20 cellular contexts compared by ENCODE assay signal in genomic region chr1:218090459-218090858, GRCh38.
DNase-seq lines count a peak whose midpoint lies in the region; ATAC-seq and TF ChIP-seq lines count a peak whose summit lies in the region.
"Had no signal": no experiment of that assay in that cellular context is flagged by ENCODE, and none has a peak within 500 bp of the region (broad histone marks: within the 10 kb centered on the region; RNA-seq: fewer than 3 reads in every experiment).

No MANE protein-coding gene starts in this region.

- H3F3A ChIP-seq in GM23338 (replicated peaks; ENCODE audit: low read depth) = no peaks in the 10 kb centered on the region

- H3K4me3 Mint-ChIP-seq in GM23338 = no peak overlapping the region
- no peak overlapping the region for H3K4me3 Mint-ChIP-seq in CD8-positive, alpha-beta T cell
- H3K4me3 Mint-ChIP-seq: CD14-positive monocyte; CD4-positive, alpha-beta memory T cell had no signal

- DNase-seq in SIG-M5 treated with dmso at 0.1 percent for 504 hours (lab: John Stamatoyannopoulos, UW; ENCODE audit: unreplicated experiment) (peak; percentile 3), SIG-M5 (lab: John Stamatoyannopoulos, UW) (no peak), GM23338 (ENCODE audit: low spot score) (no peak), glomerular visceral epithelial cell (ENCODE audit: extremely low spot score) (no peak)
- DNase-seq in CD8-positive, alpha-beta T cell = no peak
- DNase-seq: Calu3; CD4-positive, alpha-beta memory T cell; DMS79 treated with DMSO at 0.1 percent for 48 hours; GF-D8; GM23248; HCEC 1CT; Kasumi-1; KG1 had no signal

- H3K27me3 ChIP-seq in GM23338 (ENCODE audit: insufficient read depth) = no peaks in the 10 kb centered on the region
- H3K27me3 ChIP-seq in CD8-positive, alpha-beta T cell (ENCODE audit: insufficient read depth, low read length) = no peaks in the 10 kb centered on the region
- H3K27me3 ChIP-seq: BLaER1 had no signal

- CTCF ChIA-PET in CD8-positive, alpha-beta T cell (lab: Charles Lee) = no interaction called here

- H4K20me1 ChIP-seq in GM23338 (replicated peaks; ENCODE audit: insufficient read depth) = no peaks in the 10 kb centered on the region
- H4K20me1 ChIP-seq: BLaER1 had no signal

- H3K36me3 ChIP-seq in GM23338 (ENCODE audit: insufficient read depth) = no peaks in the 10 kb centered on the region
- no peaks in the 10 kb centered on the region for H3K36me3 ChIP-seq in CD8-positive, alpha-beta T cell (ENCODE audit: insufficient read depth, low read length)
- H3K36me3 ChIP-seq: BLaER1 had no signal

- no peaks in the 10 kb centered on the region for H3K27me3 Mint-ChIP-seq in GM23338 (ENCODE audit: insufficient read depth, low read depth, poor library complexity)
- H3K27me3 Mint-ChIP-seq in CD8-positive, alpha-beta T cell (ENCODE audit: low read depth) = no peaks in the 10 kb centered on the region
- H3K27me3 Mint-ChIP-seq: CD4-positive, alpha-beta memory T cell had no signal

- no peak overlapping the region for H2AFZ ChIP-seq in GM23338
- H2AFZ ChIP-seq: GM23248 had no signal

- no peaks in the 10 kb centered on the region for H3K9me3 Mint-ChIP-seq in GM23338
- no peaks in the 10 kb centered on the region for H3K9me3 Mint-ChIP-seq in CD8-positive, alpha-beta T cell

- peak; percentile 50 for ATAC-seq in GM21526 (IDR thresholded peaks at IDR 0.05; ENCODE audit: low FRiP score, unreplicated experiment)
- peak; percentile 54 for ATAC-seq in HG03103 (IDR thresholded peaks at IDR 0.05; ENCODE audit: low read depth, unreplicated experiment)
- no peak for ATAC-seq in GM23338
- no peak for ATAC-seq in CD8-positive, alpha-beta T cell
- ATAC-seq in GM21825 (IDR thresholded peaks at IDR 0.05; ENCODE audit: unreplicated experiment) = no peak
- ATAC-seq: A549 had no signal

- no peaks in the 10 kb centered on the region for H3K36me3 Mint-ChIP-seq in GM23338 (ENCODE audit: low read depth)
- no peaks in the 10 kb centered on the region for H3K36me3 Mint-ChIP-seq in CD8-positive, alpha-beta T cell
- H3K36me3 Mint-ChIP-seq: CD14-positive monocyte; CD4-positive, alpha-beta memory T cell had no signal

- intact Hi-C loops in CD8-positive, alpha-beta T cell (cut with DNase I, micrococcal nuclease) = no loop called here

- no peaks in the 10 kb centered on the region for H3K4me1 ChIP-seq in GM23338 (ENCODE audit: insufficient read depth)
- H3K4me1 ChIP-seq in CD8-positive, alpha-beta T cell (ENCODE audit: insufficient read depth, low read length) = no peaks in the 10 kb centered on the region
- H3K4me1 ChIP-seq: A549, BLaER1 had no signal

- peaks cover 9% of the 10 kb centered on the region for H3K4me1 Mint-ChIP-seq in GM23338
- H3K4me1 Mint-ChIP-seq in CD8-positive, alpha-beta T cell (ENCODE audit: low read depth) = no peaks in the 10 kb centered on the region
- H3K4me1 Mint-ChIP-seq: CD14-positive monocyte; CD4-positive, alpha-beta memory T cell had no signal

- no peaks in the 10 kb centered on the region for H3K79me2 ChIP-seq in GM23338 (replicated peaks; ENCODE audit: insufficient read depth)

- POLR2A ChIA-PET in CD8-positive, alpha-beta T cell (lab: Charles Lee) = no interaction called here

- H3K27ac ChIP-seq in GM23338 (ENCODE audit: low read depth) = no peak overlapping the region
- no peak overlapping the region for H3K27ac ChIP-seq in CD8-positive, alpha-beta T cell (ENCODE audit: low read depth, low read length)
- H3K27ac ChIP-seq: 22Rv1, A549, BLaER1, GM23248 had no signal

- no peaks in the 10 kb centered on the region for H3K9me2 ChIP-seq in GM23338 (ENCODE audit: insufficient read depth)

- H3K27ac Mint-ChIP-seq in GM23338 = no peak overlapping the region
- no peak overlapping the region for H3K27ac Mint-ChIP-seq in CD8-positive, alpha-beta T cell
- H3K27ac Mint-ChIP-seq: CD14-positive monocyte; CD4-positive, alpha-beta memory T cell had no signal

- TF ChIP-seq CTCF in GM23338 (conservative IDR thresholded peaks at IDR 0.05; ENCODE audit: low read depth in 2 of 2) = no peak
- no peak for TF ChIP-seq CTCF in CD8-positive, alpha-beta T cell (IDR thresholded peaks at IDR 0.05)

- H3K4me3 ChIP-seq in GM23338 = no peak overlapping the region
- no peak overlapping the region for H3K4me3 ChIP-seq in CD8-positive, alpha-beta T cell (ENCODE audit: low read depth, low read length)
- H3K4me3 ChIP-seq: A549, BLaER1, GM23248 had no signal

- H3K9me3 ChIP-seq in CD8-positive, alpha-beta T cell (ENCODE audit: low read length) = no peaks in the 10 kb centered on the region
- H3K9me3 ChIP-seq: A549, BLaER1 had no signal

- no peak overlapping the region for H3K4me2 ChIP-seq in GM23338
- H3K4me2 ChIP-seq: A549, BLaER1 had no signal

TF ChIP-seq in GM23338, 12 proteins besides CTCF, POLR2A, EP300 and RAD21 (continues in another document):
- no peak for TF ChIP-seq ZNF331 (CRISPR knock-in tag; IDR thresholded peaks at IDR 0.05; ENCODE audit: low read depth)
- no peak for TF ChIP-seq NANOG (IDR thresholded peaks at IDR 0.05; ENCODE audit: borderline replicate concordance)
- TF ChIP-seq CREB1 (CRISPR knock-in tag; IDR thresholded peaks at IDR 0.05; ENCODE audit: low read depth) = no peak
- no peak for TF ChIP-seq EZH2phosphoT487 (IDR thresholded peaks at IDR 0.05; ENCODE audit: unreplicated experiment)
- TF ChIP-seq ZNF114 (CRISPR knock-in tag; IDR thresholded peaks at IDR 0.05) = no peak
- no peak for TF ChIP-seq JUNB (IDR thresholded peaks at IDR 0.05; ENCODE audit: unreplicated experiment)
- TF ChIP-seq EZH2 (IDR thresholded peaks at IDR 0.05; ENCODE audit: low read depth, unreplicated experiment) = no peak
- TF ChIP-seq REST (IDR thresholded peaks at IDR 0.05; ENCODE audit: unreplicated experiment) = no peak

Comparison
In these comparisons a context has a peak if more than half of its experiments do, and no peak if none do; other contexts are left out.
1. ATAC-seq: peak in GM21526 (single experiment) and HG03103 (single experiment); none in GM23338 (single experiment), CD8-positive, alpha-beta T cell (single experiment) and GM21825 (single experiment).